In genomic region chr20:45440424-45440823, GRCh38 we compare ENCODE assay signal across 33 cellular contexts. TPM values are rescaled to one million over a fixed set of nuclear protein-coding genes. Genes with fewer than 3 reads are reported as not detected.
"Had no signal": no experiment of that assay in that cellular context is flagged by ENCODE, and none has a peak within 500 bp of the region (broad histone marks: within the 10 kb centered on the region; RNA-seq: fewer than 3 reads in every experiment).

No MANE protein-coding gene starts in this region.

- DNase-seq: activated CD4-positive, alpha-beta memory T cell treated with anti-CD3 and anti-CD28 coated beads, Interleukin-2, amount 10 ng/mL, durations not matched to agents 7 days and 5 days; activated CD4-positive, alpha-beta T cell treated with anti-CD3 and anti-CD28 coated beads for 36 hours; activated CD4-positive, alpha-beta T cell treated with anti-CD3 and anti-CD28 coated beads, Interleukin-2, amount 10 ng/mL, durations not matched to agents 7 days and 5 days; activated CD4-positive, alpha-beta T cell treated with anti-CD3 and anti-CD28 coated beads, Interleukin-2, amount 50 U/mL, for 4 hours; activated CD4-positive, CD25-positive, alpha-beta regulatory T cell; activated CD4-positive, CD25-positive, alpha-beta regulatory T cell treated with anti-CD3 and anti-CD28 coated beads, Interleukin-2, amount 50 U/mL, for 72 hours; activated effector memory CD4-positive, alpha-beta T cell treated with Interleukin-2 at 50 U/mL for 16 hours; activated gamma-delta T cell treated with Interleukin-2 at 50 U/mL for 16 hours; activated naive CD4-positive, alpha-beta T cell treated with anti-CD3 and anti-CD28 coated beads for 36 hours; activated naive CD8-positive, alpha-beta T cell treated with anti-CD3 and anti-CD28 coated beads for 36 hours; activated naive CD8-positive, alpha-beta T cell treated with anti-CD3 and anti-CD28 coated beads, Interleukin-2, amount 50 U/mL, for 24 hours; activated T-cell treated with anti-CD3 and anti-CD28 coated beads, Interleukin-2, amount 50 U/mL, for 4 hours; adrenal gland; amygdala; aorta; body of pancreas; caudate nucleus; cortex of kidney; dermis blood vessel endothelial cell; effector CD4-positive, alpha-beta T cell; effector memory CD8-positive, alpha-beta T cell; esophagus squamous epithelium; foreskin melanocyte; T-helper 2 cell had no signal

- H3K9me3 Mint-ChIP-seq: activated CD4-positive, alpha-beta memory T cell treated with anti-CD3 and anti-CD28 coated beads, Interleukin-2, amount 10 ng/mL, durations not matched to agents 7 days and 5 days; activated CD4-positive, alpha-beta T cell treated with anti-CD3 and anti-CD28 coated beads, Interleukin-2, amount 10 ng/mL, durations not matched to agents 7 days and 5 days; activated naive CD4-positive, alpha-beta T cell treated with anti-CD3 and anti-CD28 coated beads for 36 hours; activated naive CD4-positive, alpha-beta T cell treated with anti-CD3 and anti-CD28 coated beads, Interleukin-2, amount 50 U/mL, for 24 hours; activated naive CD8-positive, alpha-beta T cell treated with anti-CD3 and anti-CD28 coated beads for 36 hours; activated naive CD8-positive, alpha-beta T cell treated with anti-CD3 and anti-CD28 coated beads, Interleukin-2, amount 50 U/mL, for 24 hours; activated T-cell treated with anti-CD3 and anti-CD28 coated beads, Interleukin-2, amount 50 U/mL, for 4 hours; activated T-helper 17 cell treated with anti-CD3 and anti-CD28 coated beads, Interleukin-2, amount 50 U/mL, for 72 hours; effector memory CD8-positive, alpha-beta T cell had no signal

- H3K27me3 Mint-ChIP-seq: activated naive CD4-positive, alpha-beta T cell treated with anti-CD3 and anti-CD28 coated beads, Interleukin-2, amount 50 U/mL, for 24 hours; activated T-helper 17 cell treated with anti-CD3 and anti-CD28 coated beads, Interleukin-2, amount 50 U/mL, for 72 hours had no signal

- H3K4me1 ChIP-seq: adrenal gland had no signal

- H3K4me3 Mint-ChIP-seq: activated CD4-positive, alpha-beta memory T cell treated with anti-CD3 and anti-CD28 coated beads, Interleukin-2, amount 10 ng/mL, durations not matched to agents 7 days and 5 days; activated CD4-positive, alpha-beta T cell treated with anti-CD3 and anti-CD28 coated beads for 36 hours; activated CD4-positive, alpha-beta T cell treated with anti-CD3 and anti-CD28 coated beads, Interleukin-2, amount 10 ng/mL, durations not matched to agents 7 days and 5 days; activated naive CD4-positive, alpha-beta T cell treated with anti-CD3 and anti-CD28 coated beads for 36 hours; activated naive CD4-positive, alpha-beta T cell treated with anti-CD3 and anti-CD28 coated beads, Interleukin-2, amount 50 U/mL, for 24 hours; activated naive CD8-positive, alpha-beta T cell treated with anti-CD3 and anti-CD28 coated beads for 36 hours; activated naive CD8-positive, alpha-beta T cell treated with anti-CD3 and anti-CD28 coated beads, Interleukin-2, amount 50 U/mL, for 24 hours; activated T-cell treated with anti-CD3 and anti-CD28 coated beads, Interleukin-2, amount 50 U/mL, for 4 hours; activated T-helper 17 cell treated with anti-CD3 and anti-CD28 coated beads, Interleukin-2, amount 50 U/mL, for 72 hours; effector memory CD8-positive, alpha-beta T cell had no signal

- H3K36me3 ChIP-seq: adrenal gland, esophagus squamous epithelium, gastroesophageal sphincter had no signal

- ATAC-seq: activated CD4-positive, alpha-beta T cell treated with anti-CD3 and anti-CD28 coated beads for 36 hours; activated naive CD8-positive, alpha-beta T cell treated with anti-CD3 and anti-CD28 coated beads, Interleukin-2, amount 50 U/mL, for 24 hours; activated T-cell treated with anti-CD3 and anti-CD28 coated beads, Interleukin-2, amount 50 U/mL, for 4 hours; activated T-helper 17 cell treated with anti-CD3 and anti-CD28 coated beads, Interleukin-2, amount 50 U/mL, for 72 hours; body of pancreas; effector memory CD8-positive, alpha-beta T cell; gastroesophageal sphincter had no signal

- H3K27me3 ChIP-seq: adrenal gland, body of pancreas had no signal

- H3K9me3 ChIP-seq: adrenal gland, body of pancreas, esophagus squamous epithelium, gastroesophageal sphincter had no signal

- H3K27ac Mint-ChIP-seq: activated CD4-positive, alpha-beta memory T cell treated with anti-CD3 and anti-CD28 coated beads, Interleukin-2, amount 10 ng/mL, durations not matched to agents 7 days and 5 days; activated CD4-positive, alpha-beta T cell treated with anti-CD3 and anti-CD28 coated beads for 36 hours; activated CD4-positive, alpha-beta T cell treated with anti-CD3 and anti-CD28 coated beads, Interleukin-2, amount 10 ng/mL, durations not matched to agents 7 days and 5 days; activated naive CD4-positive, alpha-beta T cell treated with anti-CD3 and anti-CD28 coated beads for 36 hours; activated naive CD4-positive, alpha-beta T cell treated with anti-CD3 and anti-CD28 coated beads, Interleukin-2, amount 50 U/mL, for 24 hours; activated naive CD8-positive, alpha-beta T cell treated with anti-CD3 and anti-CD28 coated beads for 36 hours; activated naive CD8-positive, alpha-beta T cell treated with anti-CD3 and anti-CD28 coated beads, Interleukin-2, amount 50 U/mL, for 24 hours; activated T-helper 17 cell treated with anti-CD3 and anti-CD28 coated beads, Interleukin-2, amount 50 U/mL, for 72 hours; effector memory CD8-positive, alpha-beta T cell had no signal

- H3K36me3 Mint-ChIP-seq: activated naive CD4-positive, alpha-beta T cell treated with anti-CD3 and anti-CD28 coated beads, Interleukin-2, amount 50 U/mL, for 24 hours; activated naive CD8-positive, alpha-beta T cell treated with anti-CD3 and anti-CD28 coated beads for 36 hours had no signal

- H3K27ac ChIP-seq: adrenal gland, body of pancreas, epithelial cell of prostate, esophagus squamous epithelium, gastroesophageal sphincter had no signal

- H3K4me3 ChIP-seq: adrenal gland, body of pancreas, esophagus squamous epithelium, gastroesophageal sphincter had no signal

RNA-seq across cellular contexts. Expression of gene WFDC2, which starts 29.1 kb away (rescaled TPM):
- total RNA-seq: activated CD4-positive, alpha-beta memory T cell treated with anti-CD3 and anti-CD28 coated beads, Interleukin-2, amount 10 ng/mL, durations not matched to agents 7 days and 5 days; activated CD4-positive, alpha-beta T cell treated with anti-CD3 and anti-CD28 coated beads, Interleukin-2, amount 10 ng/mL, durations not matched to agents 7 days and 5 days; chondrocyte; dermis blood vessel endothelial cell; endothelial cell of umbilical vein; fibroblast of lung; fibroblast of villous mesenchyme; glomerular endothelial cell had no signal
